Comparison of ENCODE assay signal across 25 cellular contexts in the genomic region with DNA sequence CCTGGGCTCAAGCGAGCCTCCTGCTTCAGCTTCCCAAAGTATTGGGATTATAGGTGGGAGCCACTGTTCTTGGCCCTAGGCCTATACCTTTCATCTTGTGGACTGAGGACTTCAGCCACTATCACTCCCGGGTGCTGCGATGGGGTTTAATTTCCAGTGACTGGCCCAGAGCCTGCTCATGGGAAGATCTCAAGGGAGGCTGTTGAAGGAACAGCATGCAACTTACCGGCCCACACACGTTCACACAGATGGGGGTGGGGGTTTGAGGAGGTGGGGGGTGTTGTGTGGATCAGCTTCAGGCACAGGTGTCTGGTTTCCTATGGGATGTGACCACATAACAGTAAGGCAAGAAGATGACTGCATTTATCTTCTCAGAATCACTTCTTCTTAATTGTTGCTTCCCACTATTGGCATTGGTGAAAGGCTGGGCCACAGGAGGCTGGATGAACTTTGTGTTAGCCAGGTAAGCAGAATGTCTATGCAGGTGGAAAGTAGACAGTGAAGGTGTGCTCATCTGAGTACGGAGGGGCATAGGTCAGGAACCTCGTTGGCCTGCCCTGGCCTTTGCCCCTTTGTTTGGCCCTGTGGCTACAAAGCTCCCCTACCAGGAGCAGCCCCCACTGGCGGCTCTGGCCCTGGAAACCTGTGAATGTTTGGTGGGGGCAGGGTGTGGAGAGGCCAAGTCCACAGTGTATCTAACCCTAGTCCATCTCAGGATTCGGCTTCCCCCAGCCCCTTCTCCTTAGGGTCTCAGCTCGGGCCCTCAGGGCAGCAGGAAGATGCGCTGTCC. TPM values are rescaled to one million over a fixed set of nuclear protein-coding genes. Genes with fewer than 3 reads are reported as not detected.
A peak's percentile ranks its signal among the peaks of the same experiment; 100 is the strongest.
DNase-seq lines count a peak whose midpoint lies in the region; ATAC-seq and TF ChIP-seq lines count a peak whose summit lies in the region.
"Had no signal": no experiment of that assay in that cellular context is flagged by ENCODE, and none has a peak within 500 bp of the region (broad histone marks: within the 10 kb centered on the region; RNA-seq: fewer than 3 reads in every experiment).

No MANE protein-coding gene starts in this region.

- H3K18ac ChIP-seq in mesenchymal stem cell (ENCODE audit: low read depth in 1 of 2, low read length in 2 of 2), result no peak overlapping the region

- H3K27me3 ChIP-seq in mesenchymal stem cell (ENCODE audit: control insufficient read depth in 1 of 2, insufficient read depth in 1 of 2, low read length in 2 of 2), result peaks cover 0 to 41% of the 10 kb centered on the region in 2 experiments
- H3K27me3 ChIP-seq: foreskin keratinocyte, testis had no signal

- no peak overlapping the region for H2AFZ ChIP-seq in mesenchymal stem cell (ENCODE audit: low read depth, low read length)

- 92% methylated on average over 10 of the region's 11 CpGs for WGBS in mesenchymal stem cell

- no peak overlapping the region for H3K27ac Mint-ChIP-seq in activated naive CD4-positive, alpha-beta T cell treated with anti-CD3 and anti-CD28 coated beads, Interleukin-2, amount 50 U/mL, for 24 hours
- H3K27ac Mint-ChIP-seq in activated naive CD4-positive, alpha-beta T cell treated with anti-CD3 and anti-CD28 coated beads, Interleukin-2, amount 50 U/mL, for 72 hours, result no peak overlapping the region
- H3K27ac Mint-ChIP-seq in activated naive CD8-positive, alpha-beta T cell treated with anti-CD3 and anti-CD28 coated beads for 36 hours, result no peak overlapping the region
- no peak overlapping the region for H3K27ac Mint-ChIP-seq in type B pancreatic cell
- H3K27ac Mint-ChIP-seq: memory B cell had no signal

- no peak for ATAC-seq in activated naive CD4-positive, alpha-beta T cell treated with anti-CD3 and anti-CD28 coated beads, Interleukin-2, amount 50 U/mL, for 72 hours
- ATAC-seq in GM21367 (IDR thresholded peaks at IDR 0.05; ENCODE audit: unreplicated experiment), result no peak

- H3K4me1 Mint-ChIP-seq in activated naive CD4-positive, alpha-beta T cell treated with anti-CD3 and anti-CD28 coated beads, Interleukin-2, amount 50 U/mL, for 24 hours, result peaks cover 31% of the 10 kb centered on the region
- H3K4me1 Mint-ChIP-seq in activated naive CD8-positive, alpha-beta T cell treated with anti-CD3 and anti-CD28 coated beads for 36 hours, result peaks cover 30% of the 10 kb centered on the region
- peaks cover 10% of the 10 kb centered on the region for H3K4me1 Mint-ChIP-seq in type B pancreatic cell (ENCODE audit: unreplicated experiment)
- H3K4me1 Mint-ChIP-seq: memory B cell had no signal

- H2BK15ac ChIP-seq in mesenchymal stem cell (ENCODE audit: low read depth, poor library complexity, severe bottlenecking), result no peak overlapping the region

- H3K4me1 ChIP-seq in mesenchymal stem cell (ENCODE audit: control insufficient read depth, insufficient read depth, low read depth, low read length), result peaks cover 25% of the 10 kb centered on the region
- H3K4me1 ChIP-seq: foreskin keratinocyte had no signal

- H2BK12ac ChIP-seq in mesenchymal stem cell (ENCODE audit: low read length in 2 of 2), result peak overlapping the region in 1 of 2 experiments; percentile 48

- no peaks in the 10 kb centered on the region for H3K36me3 Mint-ChIP-seq in activated naive CD4-positive, alpha-beta T cell treated with anti-CD3 and anti-CD28 coated beads, Interleukin-2, amount 50 U/mL, for 24 hours
- H3K36me3 Mint-ChIP-seq in activated naive CD4-positive, alpha-beta T cell treated with anti-CD3 and anti-CD28 coated beads, Interleukin-2, amount 50 U/mL, for 72 hours, result no peaks in the 10 kb centered on the region
- H3K36me3 Mint-ChIP-seq in activated naive CD8-positive, alpha-beta T cell treated with anti-CD3 and anti-CD28 coated beads for 36 hours, result peaks cover 4% of the 10 kb centered on the region
- peaks cover 3% of the 10 kb centered on the region for H3K36me3 Mint-ChIP-seq in type B pancreatic cell
- H3K36me3 Mint-ChIP-seq: memory B cell had no signal

- H3K9ac ChIP-seq in mesenchymal stem cell (ENCODE audit: low read length), result no peak overlapping the region

- peak overlapping the region; percentile 79 for H3K4me3 Mint-ChIP-seq in activated naive CD4-positive, alpha-beta T cell treated with anti-CD3 and anti-CD28 coated beads, Interleukin-2, amount 50 U/mL, for 24 hours
- peak overlapping the region; percentile 74 for H3K4me3 Mint-ChIP-seq in activated naive CD8-positive, alpha-beta T cell treated with anti-CD3 and anti-CD28 coated beads for 36 hours
- H3K4me3 Mint-ChIP-seq in type B pancreatic cell, result peak overlapping the region; percentile 72
- H3K4me3 Mint-ChIP-seq: memory B cell had no signal

- H2BK5ac ChIP-seq in mesenchymal stem cell (ENCODE audit: low read depth, low read length, poor library complexity, severe bottlenecking), result no peak overlapping the region

- no peaks in the 10 kb centered on the region for H3K9me3 ChIP-seq in mesenchymal stem cell (ENCODE audit: control insufficient read depth, low read length)
- H3K9me3 ChIP-seq: testis had no signal

- no peak overlapping the region for H3K4me3 ChIP-seq in mesenchymal stem cell (ENCODE audit: insufficient read depth in 1 of 2, low read depth in 1 of 2, low read length in 2 of 2)
- H3K4me3 ChIP-seq: K562 had no signal

- H3K4ac ChIP-seq in mesenchymal stem cell (ENCODE audit: low read depth in 1 of 2, low read length in 2 of 2), result no peak overlapping the region

- TF ChIP-seq CTCF in type B pancreatic cell (conservative IDR thresholded peaks at IDR 0.05), result no peak

- no peak overlapping the region for H3K23ac ChIP-seq in mesenchymal stem cell (ENCODE audit: low read length in 2 of 2)

- peaks cover 6% of the 10 kb centered on the region for H3K79me1 ChIP-seq in mesenchymal stem cell (replicated peaks; ENCODE audit: low read length, poor library complexity, severe bottlenecking)

- no peaks in the 10 kb centered on the region for H3K9me3 Mint-ChIP-seq in activated naive CD4-positive, alpha-beta T cell treated with anti-CD3 and anti-CD28 coated beads, Interleukin-2, amount 50 U/mL, for 24 hours
- H3K9me3 Mint-ChIP-seq in activated naive CD4-positive, alpha-beta T cell treated with anti-CD3 and anti-CD28 coated beads, Interleukin-2, amount 50 U/mL, for 72 hours, result no peaks in the 10 kb centered on the region
- H3K9me3 Mint-ChIP-seq in activated naive CD8-positive, alpha-beta T cell treated with anti-CD3 and anti-CD28 coated beads for 36 hours, result no peaks in the 10 kb centered on the region
- H3K9me3 Mint-ChIP-seq in type B pancreatic cell, result no peaks in the 10 kb centered on the region
- H3K9me3 Mint-ChIP-seq: memory B cell had no signal

- H3K27me3 Mint-ChIP-seq in activated naive CD4-positive, alpha-beta T cell treated with anti-CD3 and anti-CD28 coated beads, Interleukin-2, amount 50 U/mL, for 24 hours, result no peaks in the 10 kb centered on the region
- no peaks in the 10 kb centered on the region for H3K27me3 Mint-ChIP-seq in activated naive CD8-positive, alpha-beta T cell treated with anti-CD3 and anti-CD28 coated beads for 36 hours
- H3K27me3 Mint-ChIP-seq in type B pancreatic cell, result peaks cover 15% of the 10 kb centered on the region

- H2AK5ac ChIP-seq in mesenchymal stem cell (ENCODE audit: low read length, severe bottlenecking), result no peak overlapping the region

- no peak for DNase-seq in activated naive CD4-positive, alpha-beta T cell treated with anti-CD3 and anti-CD28 coated beads, Interleukin-2, amount 50 U/mL, for 72 hours (ENCODE audit: low spot score in 2 of 2)
- no peak for DNase-seq in activated naive CD8-positive, alpha-beta T cell treated with anti-CD3 and anti-CD28 coated beads for 36 hours
- DNase-seq in mesenchymal stem cell, result no peak
- no peak for DNase-seq in type B pancreatic cell (ENCODE audit: extremely low spot score, unreplicated experiment)
- DNase-seq in DMS 273 (lab: John Stamatoyannopoulos, UW; ENCODE audit: unreplicated experiment), result no peak
- no peak for DNase-seq in GM19238 (ENCODE audit: insufficient read length, low spot score)
- DNase-seq: activated CD4-positive, alpha-beta T cell treated with anti-CD3 and anti-CD28 coated beads for 1 hour; activated CD8-positive, alpha-beta memory T cell treated with anti-CD3 and anti-CD28 coated beads, Interleukin-2, amount 50 U/mL, for 48 hours; dermis blood vessel endothelial cell; foreskin keratinocyte; hypothalamus; NCI-H2029 treated with DMSO at 0.1 percent for 48 hours; NCI-H510A; stimulated activated CD4-positive, alpha-beta T cell treated with anti-CD3 and anti-CD28 coated beads, Interleukin-12 subunit alpha, Interleukin-12 subunit beta, amount 100 ng/mL, for 4 hours; testis had no signal

- H3K27ac ChIP-seq in mesenchymal stem cell (ENCODE audit: low read length, poor library complexity, severe bottlenecking), result no peak overlapping the region
- H3K27ac ChIP-seq: epithelial cell of prostate, foreskin keratinocyte, testis had no signal

- peak overlapping the region; percentile 39 for H2BK120ac ChIP-seq in mesenchymal stem cell (ENCODE audit: low read depth, low read length)

- no peak overlapping the region for H3K4me2 ChIP-seq in mesenchymal stem cell (ENCODE audit: low read length, poor library complexity, severe bottlenecking)

- H4K8ac ChIP-seq in mesenchymal stem cell (ENCODE audit: low read length), result peak overlapping the region; percentile 86

- H3K14ac ChIP-seq in mesenchymal stem cell (ENCODE audit: low read length in 2 of 2), result no peak overlapping the region

- H3K36me3 ChIP-seq in mesenchymal stem cell (ENCODE audit: control insufficient read depth in 1 of 2, insufficient read depth in 2 of 2, low read depth in 1 of 2, low read length in 2 of 2), result peaks cover 0 to 2% of the 10 kb centered on the region in 2 experiments

- no peak overlapping the region for H4K91ac ChIP-seq in mesenchymal stem cell (ENCODE audit: low read length)

RNA-seq across cellular contexts. Expression of gene APBA2, which starts 1.4 kb away (rescaled TPM):
- total RNA-seq in activated naive CD4-positive, alpha-beta T cell treated with anti-CD3 and anti-CD28 coated beads, Interleukin-2, amount 50 U/mL, for 72 hours, result 10 to 100 TPM; 11.8 to 16.4 TPM
- 10 to 100 TPM; 29.2 to 34.1 TPM for total RNA-seq in activated naive CD8-positive, alpha-beta T cell treated with anti-CD3 and anti-CD28 coated beads for 36 hours
- polyA plus RNA-seq in mesenchymal stem cell (2013, experiment 1 of 2), result 22.0 TPM
- polyA plus RNA-seq in mesenchymal stem cell (2013, experiment 2 of 2), result 21.3 TPM
- total RNA-seq in type B pancreatic cell (ENCODE audit: low replicate concordance), result 8.5 and 33.3 TPM in 2 replicates

RNA-seq across cellular contexts. Expression of gene GOLGA6L7, which starts 35.9 kb away (rescaled TPM):
- total RNA-seq in activated naive CD4-positive, alpha-beta T cell treated with anti-CD3 and anti-CD28 coated beads, Interleukin-2, amount 50 U/mL, for 72 hours, result not detected
- not detected for total RNA-seq in activated naive CD8-positive, alpha-beta T cell treated with anti-CD3 and anti-CD28 coated beads for 36 hours
- not detected for polyA plus RNA-seq in mesenchymal stem cell (2013, experiment 1 of 2)
- polyA plus RNA-seq in mesenchymal stem cell (2013, experiment 2 of 2), result not detected
- total RNA-seq in type B pancreatic cell (ENCODE audit: low replicate concordance), result not detected in 2 replicates
- total RNA-seq: bronchial epithelial cell, Daoy, dermis blood vessel endothelial cell, foreskin keratinocyte, kidney epithelial cell, renal cortical epithelial cell, RPMI7951 had no signal
- polyA plus RNA-seq: foreskin keratinocyte had no signal
